ENCODE assay signal across 3 cellular contexts in genomic region chr4:38806251-38806650, GRCh38. TPM values are rescaled to one million over a fixed set of nuclear protein-coding genes. Genes with fewer than 3 reads are reported as not detected.
"Had no signal": no experiment of that assay in that cellular context is flagged by ENCODE, and none has a peak within 500 bp of the region (broad histone marks: within the 10 kb centered on the region; RNA-seq: fewer than 3 reads in every experiment).

No MANE protein-coding gene starts in this region.

RNA-seq across cellular contexts. Expression of gene TLR1, which starts 1.7 kb away (rescaled TPM):
- total RNA-seq: neural crest cell had no signal

RNA-seq across cellular contexts. Expression of gene TLR10, which starts 23.5 kb away (rescaled TPM):
- total RNA-seq: activated T-helper 1 cell treated with anti-CD3 and anti-CD28 coated beads, Interleukin-12 subunit alpha, Interleukin-12 subunit beta, Interleukin-2, Interleukin-4 antibody, amounts not matched to agents 30 ng/mL and 10 ng/mL and 1 ng/mL, durations not matched to agents 14 hours and 24 hours and 36 hours; fibroblast of villous mesenchyme; neural crest cell had no signal
